Comparison of ENCODE assay signal across 10 cellular contexts in genomic region chr16:50274771-50275415, GRCh38. TPM values are rescaled to one million over a fixed set of nuclear protein-coding genes. Genes with fewer than 3 reads are reported as not detected.
DNase-seq lines count a peak whose midpoint lies in the region; ATAC-seq and TF ChIP-seq lines count a peak whose summit lies in the region.
"Had no signal": no experiment of that assay in that cellular context is flagged by ENCODE, and none has a peak within 500 bp of the region (broad histone marks: within the 10 kb centered on the region; RNA-seq: fewer than 3 reads in every experiment).

No MANE protein-coding gene starts in this region.

- H3K36me3 Mint-ChIP-seq in chondrocyte (ENCODE audit: low read depth): no peaks in the 10 kb centered on the region

- H3K36me3 ChIP-seq in rectal smooth muscle tissue (ENCODE audit: control insufficient read depth, insufficient read depth, low read length) (no peaks in the 10 kb centered on the region), brain microvascular endothelial cell (replicated peaks) (no peaks in the 10 kb centered on the region), thyroid gland (no peaks in the 10 kb centered on the region)

- no peak overlapping the region for H3K9ac ChIP-seq in rectal smooth muscle tissue (ENCODE audit: low read length)

- H3K4me3 ChIP-seq in rectal smooth muscle tissue (ENCODE audit: low read length) (peak overlapping the region; percentile 40), brain microvascular endothelial cell (ENCODE audit: low read depth, low read length) (no peak overlapping the region), thyroid gland (replicated peaks in 1 of 3) (no peak overlapping the region)

- H3K4me3 Mint-ChIP-seq in chondrocyte (ENCODE audit: unreplicated experiment): no peak overlapping the region

- H3K27me3 Mint-ChIP-seq in chondrocyte (ENCODE audit: low read depth): no peaks in the 10 kb centered on the region

- intact Hi-C loops in thyroid gland (cut with DNase I): no loop called here

- no peaks in the 10 kb centered on the region for H3K4me1 Mint-ChIP-seq in chondrocyte (ENCODE audit: low read depth)

- H3K9me3 Mint-ChIP-seq in chondrocyte (ENCODE audit: low read depth): peaks cover 5% of the 10 kb centered on the region

- no peaks in the 10 kb centered on the region for H3K9me3 ChIP-seq in thyroid gland

- H3K4me1 ChIP-seq in rectal smooth muscle tissue (ENCODE audit: control insufficient read depth, insufficient read depth, low read length) (no peaks in the 10 kb centered on the region), thyroid gland (no peaks in the 10 kb centered on the region)

- H3K27me3 ChIP-seq in rectal smooth muscle tissue (ENCODE audit: control insufficient read depth, insufficient read depth, low read length): no peaks in the 10 kb centered on the region
- no peaks in the 10 kb centered on the region for H3K27me3 ChIP-seq in brain microvascular endothelial cell (replicated peaks)
- no peaks in the 10 kb centered on the region for H3K27me3 ChIP-seq in thyroid gland

- in situ Hi-C loops in brain microvascular endothelial cell (cut with HindIII; ENCODE audit: low pct_ligation_motif_present, low sequenced_read_pairs): no loop called here

- no peak for TF ChIP-seq POLR2A in thyroid gland (IDR thresholded peaks at IDR 0.05)

- ATAC-seq in HG03342 (IDR thresholded peaks at IDR 0.05; ENCODE audit: unreplicated experiment): peak; percentile 6
- no peak for ATAC-seq in GM21390 (IDR thresholded peaks at IDR 0.05; ENCODE audit: unreplicated experiment)

- no peak overlapping the region for H3K27ac ChIP-seq in rectal smooth muscle tissue (ENCODE audit: low read depth, low read length)
- no peak overlapping the region for H3K27ac ChIP-seq in brain microvascular endothelial cell
- peak overlapping the region in 1 of 3 donors; percentile 36 for H3K27ac ChIP-seq in thyroid gland
- H3K27ac ChIP-seq: VCaP had no signal

- TF ChIP-seq CTCF in GM12873 (IDR thresholded peaks at IDR 0.05; ENCODE audit: insufficient read depth, low read depth, low read length, missing control alignments): peak; percentile 35
- no peak for TF ChIP-seq CTCF in chondrocyte (IDR thresholded peaks at IDR 0.05)
- TF ChIP-seq CTCF in brain microvascular endothelial cell (IDR thresholded peaks at IDR 0.05; ENCODE audit: low read depth, low read length, missing control alignments): no peak
- no peak for TF ChIP-seq CTCF in thyroid gland (IDR thresholded peaks at IDR 0.05)

- 76% methylated on average over 4 to 5 of the region's 6 CpGs for WGBS in thyroid gland, 2 donors

- no peak overlapping the region for H3K27ac Mint-ChIP-seq in chondrocyte (ENCODE audit: unreplicated experiment)

- DNase-seq in chondrocyte (ENCODE audit: low spot score): peak; percentile 55
- DNase-seq in brain microvascular endothelial cell: no peak
- DNase-seq in thyroid gland: no peak
- DNase-seq in germinal center (ENCODE audit: low spot score): no peak
- DNase-seq: NCI-H2029 had no signal

RNA-seq across cellular contexts. Expression of gene ADCY7, which starts 8.5 kb away (rescaled TPM):
- total RNA-seq in chondrocyte: 8.8 to 11.8 TPM (median 9.1 TPM) in 3 replicates
- total RNA-seq in thyroid gland: 1 to 10 TPM; 4.2 to 8.2 (median 7.1) TPM
